25 cellular contexts compared by ENCODE assay signal in genomic region chr3:22962244-22962643, GRCh38.
"Had no signal": no experiment of that assay in that cellular context is flagged by ENCODE, and none has a peak within 500 bp of the region (broad histone marks: within the 10 kb centered on the region; RNA-seq: fewer than 3 reads in every experiment).

No MANE protein-coding gene starts in this region.

- FAIRE-seq: HTR-8/SVneo, K562, RCC 7860 had no signal

- H3K4me1 ChIP-seq: SJSA1 had no signal

- H3K27ac ChIP-seq: HL-60, KMS-11, SJSA1, SK-N-MC had no signal

- H3K4me3 ChIP-seq: K562, SJSA1, SK-N-MC had no signal

- H3K9ac ChIP-seq: KMS-11 had no signal

- H3K4me3 Mint-ChIP-seq: IgD-negative memory B cell had no signal

- H3K9me3 ChIP-seq: SJSA1 had no signal

- H3K9me3 Mint-ChIP-seq: IgD-negative memory B cell had no signal

- H3K27ac Mint-ChIP-seq: IgD-negative memory B cell had no signal

- H3K27me3 ChIP-seq: SJSA1 had no signal

- H3K4me2 ChIP-seq: KMS-11 had no signal

- DNase-seq: Kasumi-1, MM.1S, NCI-H1092 treated with DMSO at 0.1 percent for 48 hours, NCI-H1436, NCI-H187, NCI-H2029, NCI-H2081 treated with DMSO at 0.1 percent for 48 hours, NCI-H2171, NCI-H226, NCI-H446, NCI-H510A, NCI-H524 treated with DMSO at 0.1 percent for 48 hours, NCI-H69, NCI-H774, Right ventricle myocardium superior, RPMI8226, SIG-M5 had no signal

- H3K36me3 Mint-ChIP-seq: IgD-negative memory B cell had no signal

- H3K36me3 ChIP-seq: SJSA1 had no signal

- ATAC-seq: K562 had no signal
